Comparison of ENCODE assay signal across 19 cellular contexts in the genomic region with DNA sequence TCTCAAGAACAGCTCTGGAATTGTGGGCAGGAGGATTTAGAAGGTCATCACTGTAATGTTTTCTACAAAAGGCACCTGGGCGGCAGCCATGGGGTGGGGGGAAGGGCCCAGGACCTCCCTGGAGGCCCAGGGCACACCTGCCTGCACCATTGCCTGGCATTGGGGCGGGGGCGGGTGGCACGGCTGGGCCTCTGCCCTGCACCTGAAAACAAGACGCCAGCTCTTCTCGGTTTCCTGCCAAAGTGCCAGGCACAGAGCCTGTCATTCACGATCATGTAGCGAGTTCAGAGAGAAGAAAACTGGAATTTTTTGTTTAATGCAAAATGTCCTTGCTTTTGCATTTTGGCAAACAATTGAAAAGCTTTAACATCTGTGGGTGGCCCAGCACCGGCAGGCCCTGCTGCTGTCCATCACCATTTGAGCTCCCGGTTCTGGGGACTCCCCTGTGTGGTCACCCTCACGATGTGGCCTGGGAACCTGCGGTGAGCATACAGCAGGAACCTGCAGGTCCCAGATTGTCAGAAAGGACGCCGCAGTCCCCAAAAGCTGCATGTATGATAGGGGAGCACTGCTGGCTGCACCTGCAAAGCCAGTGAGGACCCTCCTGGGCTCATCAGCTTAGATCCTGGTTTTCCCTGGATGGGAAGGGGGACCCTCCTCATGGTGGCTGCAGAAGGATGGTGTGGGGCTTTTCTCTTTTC.
"Had no signal": no experiment of that assay in that cellular context is flagged by ENCODE, and none has a peak within 500 bp of the region (broad histone marks: within the 10 kb centered on the region; RNA-seq: fewer than 3 reads in every experiment).

No MANE protein-coding gene starts in this region.

- ATAC-seq: activated CD4-positive, alpha-beta T cell treated with anti-CD3 and anti-CD28 coated beads for 36 hours; activated CD8-positive, alpha-beta memory T cell treated with anti-CD3 and anti-CD28 coated beads, Interleukin-2, amount 10 ng/mL, durations not matched to agents 7 days and 5 days; activated CD8-positive, alpha-beta T cell treated with anti-CD3 and anti-CD28 coated beads, Interleukin-2, amount 10 ng/mL, durations not matched to agents 7 days and 5 days; activated naive CD8-positive, alpha-beta T cell treated with anti-CD3 and anti-CD28 coated beads, Interleukin-2, amount 50 U/mL, for 24 hours; gastroesophageal sphincter; left colon; natural killer cell; right lobe of liver had no signal

- H3K36me3 ChIP-seq: colonic mucosa, gastroesophageal sphincter, neutrophil, right lobe of liver, thoracic aorta, vagina had no signal

- H3K79me2 ChIP-seq: hepatocyte had no signal

- H3K4me3 ChIP-seq: colonic mucosa, gastroesophageal sphincter, hepatocyte, right lobe of liver, thoracic aorta, vagina had no signal

- H3K9me3 ChIP-seq: colonic mucosa, gastroesophageal sphincter, neutrophil, right lobe of liver, thoracic aorta, vagina had no signal

- H3K4me1 ChIP-seq: colonic mucosa, right lobe of liver, vagina had no signal

- H2AFZ ChIP-seq: hepatocyte had no signal

- DNase-seq: activated CD4-positive, alpha-beta T cell treated with anti-CD3 and anti-CD28 coated beads for 36 hours; activated CD4-positive, CD25-positive, alpha-beta regulatory T cell; activated CD8-positive, alpha-beta memory T cell treated with anti-CD3 and anti-CD28 coated beads, Interleukin-2, amount 10 ng/mL, durations not matched to agents 7 days and 5 days; activated CD8-positive, alpha-beta T cell treated with anti-CD3 and anti-CD28 coated beads, Interleukin-2, amount 10 ng/mL, durations not matched to agents 7 days and 5 days; activated naive CD8-positive, alpha-beta T cell treated with anti-CD3 and anti-CD28 coated beads, Interleukin-2, amount 50 U/mL, for 24 hours; activated T-cell treated with anti-CD3 and anti-CD28 coated beads, Interleukin-2, amount 50 U/mL, for 48 hours; cerebellar nuclear complex; colonic mucosa; effector CD8-positive, alpha-beta T cell; left colon; natural killer cell; right lobe of liver; stimulated activated CD4-positive, alpha-beta T cell treated with anti-CD3 and anti-CD28 coated beads, Interleukin-12 subunit alpha, Interleukin-12 subunit beta, amount 100 ng/mL, for 4 hours; stimulated activated CD4-positive, alpha-beta T cell treated with anti-CD3 and anti-CD28 coated beads, Interleukin-4, amount 100 ng/mL, for 1 hour had no signal

- H3K27me3 ChIP-seq: colonic mucosa, hepatocyte, neutrophil, right lobe of liver, vagina had no signal

- H3K4me2 ChIP-seq: hepatocyte had no signal

- H3K27ac ChIP-seq: colonic mucosa, gastroesophageal sphincter, hepatocyte, neutrophil, right lobe of liver, thoracic aorta, vagina had no signal
